8 cellular contexts compared by ENCODE assay signal in genomic region chr3:179608931-179609720, GRCh38. TPM values are rescaled to one million over a fixed set of nuclear protein-coding genes. Genes with fewer than 3 reads are reported as not detected.
DNase-seq lines count a peak whose midpoint lies in the region; ATAC-seq lines count a peak whose summit lies in the region.

No MANE protein-coding gene starts in this region.

- H3K36me3 Mint-ChIP-seq in activated naive CD8-positive, alpha-beta T cell treated with anti-CD3 and anti-CD28 coated beads for 36 hours = peaks cover 20% of the 10 kb centered on the region

- 89% methylated on average over 3 of the region's 6 CpGs for WGBS in mesenchymal stem cell

- no peak overlapping the region for H2BK5ac ChIP-seq in mesenchymal stem cell (ENCODE audit: low read depth, low read length, poor library complexity, severe bottlenecking)

- H4K91ac ChIP-seq in mesenchymal stem cell (ENCODE audit: low read length) = no peak overlapping the region

- H3K4me1 ChIP-seq in mesenchymal stem cell (ENCODE audit: control insufficient read depth, insufficient read depth, low read depth, low read length) = peaks cover 7% of the 10 kb centered on the region

- no peaks in the 10 kb centered on the region for H3K27me3 Mint-ChIP-seq in activated naive CD8-positive, alpha-beta T cell treated with anti-CD3 and anti-CD28 coated beads for 36 hours

- H2BK12ac ChIP-seq in mesenchymal stem cell (ENCODE audit: low read length in 2 of 2) = no peak overlapping the region

- H3K79me1 ChIP-seq in mesenchymal stem cell (replicated peaks; ENCODE audit: low read length, poor library complexity, severe bottlenecking) = peaks cover 11% of the 10 kb centered on the region

- H3K4me2 ChIP-seq in mesenchymal stem cell (ENCODE audit: low read length, poor library complexity, severe bottlenecking) = no peak overlapping the region

- H3K4ac ChIP-seq in mesenchymal stem cell (ENCODE audit: low read depth in 1 of 2, low read length in 2 of 2) = no peak overlapping the region

- H3K4me3 Mint-ChIP-seq in activated naive CD8-positive, alpha-beta T cell treated with anti-CD3 and anti-CD28 coated beads for 36 hours = peak overlapping the region; percentile 26

- no peak overlapping the region for H3K27ac ChIP-seq in mesenchymal stem cell (ENCODE audit: low read length, poor library complexity, severe bottlenecking)

- no peak overlapping the region for H3K4me3 ChIP-seq in mesenchymal stem cell (ENCODE audit: insufficient read depth in 1 of 2, low read depth in 1 of 2, low read length in 2 of 2)

- H3K36me3 ChIP-seq in mesenchymal stem cell (ENCODE audit: control insufficient read depth in 1 of 2, insufficient read depth in 2 of 2, low read depth in 1 of 2, low read length in 2 of 2) = peaks cover 0 to 29% of the 10 kb centered on the region in 2 experiments

- no peak overlapping the region for H3K9ac ChIP-seq in mesenchymal stem cell (ENCODE audit: low read length)

- no peak overlapping the region for H3K23ac ChIP-seq in mesenchymal stem cell (ENCODE audit: low read length in 2 of 2)

- no peak overlapping the region for H4K8ac ChIP-seq in mesenchymal stem cell (ENCODE audit: low read length)

- peak; percentile 10 for DNase-seq in activated naive CD8-positive, alpha-beta T cell treated with anti-CD3 and anti-CD28 coated beads for 36 hours
- DNase-seq in mesenchymal stem cell (no peak), superior temporal gyrus (ENCODE audit: extremely low spot score) (no peak), cortex of kidney (lab: John Stamatoyannopoulos, UW) (no peak), NCI-H128 (lab: John Stamatoyannopoulos, UW; ENCODE audit: unreplicated experiment) (no peak)

- H3K27ac Mint-ChIP-seq in activated naive CD8-positive, alpha-beta T cell treated with anti-CD3 and anti-CD28 coated beads for 36 hours = peak overlapping the region; percentile 84

- ATAC-seq in GM18502 (IDR thresholded peaks at IDR 0.05; ENCODE audit: poor library complexity, unreplicated experiment) (peak; percentile 66), GM21526 (IDR thresholded peaks at IDR 0.05; ENCODE audit: low FRiP score, unreplicated experiment) (peak; percentile 56), HG03565 (IDR thresholded peaks at IDR 0.05; ENCODE audit: unreplicated experiment) (peak; percentile 56)

- no peaks in the 10 kb centered on the region for H3K9me3 ChIP-seq in mesenchymal stem cell (ENCODE audit: control insufficient read depth, low read length)

- H2BK120ac ChIP-seq in mesenchymal stem cell (ENCODE audit: low read depth, low read length) = no peak overlapping the region

- H2BK15ac ChIP-seq in mesenchymal stem cell (ENCODE audit: low read depth, poor library complexity, severe bottlenecking) = no peak overlapping the region

- H3K27me3 ChIP-seq in mesenchymal stem cell (ENCODE audit: control insufficient read depth in 1 of 2, insufficient read depth in 1 of 2, low read length in 2 of 2) = no peaks in the 10 kb centered on the region

- no peak overlapping the region for H2AFZ ChIP-seq in mesenchymal stem cell (ENCODE audit: low read depth, low read length)

- no peak overlapping the region for H2AK5ac ChIP-seq in mesenchymal stem cell (ENCODE audit: low read length, severe bottlenecking)

- H3K18ac ChIP-seq in mesenchymal stem cell (ENCODE audit: low read depth in 1 of 2, low read length in 2 of 2) = no peak overlapping the region

- H3K4me1 Mint-ChIP-seq in activated naive CD8-positive, alpha-beta T cell treated with anti-CD3 and anti-CD28 coated beads for 36 hours = peaks cover 30% of the 10 kb centered on the region

- no peak overlapping the region for H3K14ac ChIP-seq in mesenchymal stem cell (ENCODE audit: low read length in 2 of 2)

- no peaks in the 10 kb centered on the region for H3K9me3 Mint-ChIP-seq in activated naive CD8-positive, alpha-beta T cell treated with anti-CD3 and anti-CD28 coated beads for 36 hours

RNA-seq across cellular contexts. Expression of gene NDUFB5, which starts 4.5 kb away (rescaled TPM):
- total RNA-seq in activated naive CD8-positive, alpha-beta T cell treated with anti-CD3 and anti-CD28 coated beads for 36 hours = 100 to 1,000 TPM; 106 to 111 TPM
- polyA plus RNA-seq in mesenchymal stem cell (2013, experiment 1 of 2) = 80.4 TPM
- 85.2 TPM for polyA plus RNA-seq in mesenchymal stem cell (2013, experiment 2 of 2)

RNA-seq across cellular contexts. Expression of gene MRPL47, which starts 4.7 kb away (rescaled TPM):
- 10 to 100 TPM; 69.4 to 70.4 TPM for total RNA-seq in activated naive CD8-positive, alpha-beta T cell treated with anti-CD3 and anti-CD28 coated beads for 36 hours
- polyA plus RNA-seq in mesenchymal stem cell (2013, experiment 1 of 2) = 82.8 TPM
- 83.1 TPM for polyA plus RNA-seq in mesenchymal stem cell (2013, experiment 2 of 2)

RNA-seq across cellular contexts. Expression of gene USP13, which starts 43.7 kb away (rescaled TPM):
- 10 to 100 TPM; 11.6 to 11.9 TPM for total RNA-seq in activated naive CD8-positive, alpha-beta T cell treated with anti-CD3 and anti-CD28 coated beads for 36 hours
- polyA plus RNA-seq in mesenchymal stem cell (2013, experiment 1 of 2) = 7.2 TPM
- polyA plus RNA-seq in mesenchymal stem cell (2013, experiment 2 of 2) = 7.0 TPM

RNA-seq across cellular contexts. Expression of gene ACTL6A, which starts 46.4 kb away (rescaled TPM):
- total RNA-seq in activated naive CD8-positive, alpha-beta T cell treated with anti-CD3 and anti-CD28 coated beads for 36 hours = 10 to 100 TPM; 94.2 to 95.7 TPM
- polyA plus RNA-seq in mesenchymal stem cell (2013, experiment 1 of 2) = 24.3 TPM
- 27.2 TPM for polyA plus RNA-seq in mesenchymal stem cell (2013, experiment 2 of 2)
